ENCODE assay signal across 8 cellular contexts in genomic region chr10:124539935-124540641, GRCh38.
DNase-seq lines count a peak whose midpoint lies in the region; ATAC-seq and TF ChIP-seq lines count a peak whose summit lies in the region.

No MANE protein-coding gene starts in this region.

- H3K9me3 ChIP-seq in OCI-LY1 (ENCODE audit: low read length) (no peaks in the 10 kb centered on the region), parathyroid adenoma (ENCODE audit: control insufficient read depth, low read length) (no peaks in the 10 kb centered on the region)

- H3K27ac Mint-ChIP-seq in type B pancreatic cell = no peak overlapping the region

- ATAC-seq in GM21619 (IDR thresholded peaks at IDR 0.05; ENCODE audit: unreplicated experiment) = peak; percentile 58
- ATAC-seq in GM21737 (IDR thresholded peaks at IDR 0.05; ENCODE audit: unreplicated experiment) = no peak

- H3K36me3 ChIP-seq in OCI-LY1 (ENCODE audit: insufficient read depth, low read length) (no peaks in the 10 kb centered on the region), parathyroid adenoma (ENCODE audit: control insufficient read depth, insufficient read depth, low read length) (no peaks in the 10 kb centered on the region)

- H3K79me2 ChIP-seq in OCI-LY1 (ENCODE audit: insufficient read depth, low read length) (no peaks in the 10 kb centered on the region), parathyroid adenoma (no peaks in the 10 kb centered on the region)

- H3K4me1 ChIP-seq in OCI-LY1 (ENCODE audit: insufficient read depth, low read length, severe bottlenecking) (peaks cover 83% of the 10 kb centered on the region), parathyroid adenoma (no peaks in the 10 kb centered on the region)

- no peak overlapping the region for H3K4me3 Mint-ChIP-seq in type B pancreatic cell

- H3K27me3 ChIP-seq in OCI-LY1 (ENCODE audit: insufficient read depth, low read length) (no peaks in the 10 kb centered on the region), parathyroid adenoma (ENCODE audit: control insufficient read depth, insufficient read depth, low read length) (no peaks in the 10 kb centered on the region)

- H2AFZ ChIP-seq in OCI-LY1 (ENCODE audit: low read length) (no peak overlapping the region), parathyroid adenoma (peak overlapping the region; percentile 43)

- no peaks in the 10 kb centered on the region for H3K9me2 ChIP-seq in OCI-LY1 (ENCODE audit: low read depth, low read length)

- no peaks in the 10 kb centered on the region for H3K27me3 Mint-ChIP-seq in type B pancreatic cell

- TF ChIP-seq CTCF in OCI-LY1 (IDR thresholded peaks at IDR 0.05; ENCODE audit: low read length) = peak; percentile 62
- peak; percentile 85 for TF ChIP-seq CTCF in fibroblast of villous mesenchyme (IDR thresholded peaks at IDR 0.05; ENCODE audit: insufficient read depth, low read depth, low read length)
- TF ChIP-seq CTCF in parathyroid adenoma (IDR thresholded peaks at IDR 0.05) = peak; percentile 81
- TF ChIP-seq CTCF in type B pancreatic cell (conservative IDR thresholded peaks at IDR 0.05) = peak; percentile 85

- no peaks in the 10 kb centered on the region for H3K36me3 Mint-ChIP-seq in type B pancreatic cell

- H3K4me2 ChIP-seq in OCI-LY1 (ENCODE audit: low read length) = peak overlapping the region; percentile 4; the same call in 1 of the 2 replicates
- H3K4me2 ChIP-seq in parathyroid adenoma (ENCODE audit: low read length) = no peak overlapping the region

- H3K27ac ChIP-seq in OCI-LY1 (ENCODE audit: low read depth, low read length, poor library complexity, severe bottlenecking) = peak overlapping the region; percentile 89
- H3K27ac ChIP-seq in parathyroid adenoma = no peak overlapping the region

- no peaks in the 10 kb centered on the region for H3F3A ChIP-seq in OCI-LY1 (ENCODE audit: insufficient read depth, low read length)

- H3K4me3 ChIP-seq in OCI-LY1 (ENCODE audit: low read depth, low read length, poor library complexity, severe bottlenecking) (no peak overlapping the region), fibroblast of villous mesenchyme (ENCODE audit: low read depth, low read length) (no peak overlapping the region), parathyroid adenoma (ENCODE audit: low read depth, low read length) (no peak overlapping the region)

- H3K9ac ChIP-seq in OCI-LY1 (ENCODE audit: low read length) (peak overlapping the region; percentile 27; the same call in 1 of the 2 replicates), parathyroid adenoma (no peak overlapping the region)

- peaks cover 8% of the 10 kb centered on the region for H3K4me1 Mint-ChIP-seq in type B pancreatic cell (ENCODE audit: unreplicated experiment)

- H3K9me3 Mint-ChIP-seq in type B pancreatic cell = no peaks in the 10 kb centered on the region

- no peaks in the 10 kb centered on the region for H4K20me1 ChIP-seq in OCI-LY1 (ENCODE audit: insufficient read depth, low read length)

- DNase-seq in CD1c-positive myeloid dendritic cell (ENCODE audit: extremely low spot score) (peak; percentile 58), fibroblast of villous mesenchyme (ENCODE audit: low read depth) (peak; percentile 48), type B pancreatic cell (ENCODE audit: extremely low spot score, unreplicated experiment) (no peak)
- peak; percentile 77 to 80 for DNase-seq in activated T-cell treated with anti-CD3 and anti-CD28 coated beads, Interleukin-2, amount 50 U/mL, for 48 hours
